Comparison of ENCODE assay signal across 1 cellular context in genomic region chr2:10863837-10864236, GRCh38.
TF ChIP-seq lines count a peak whose summit lies in the region.

No MANE protein-coding gene starts in this region.

TF ChIP-seq in GM12878, 131 proteins besides CTCF, POLR2A, EP300 and RAD21 (continued from another document):
- TF ChIP-seq CBFB (IDR thresholded peaks at IDR 0.05; ENCODE audit: low read depth), result 0 out of 2 replicates have a peak, but pooled peaks have one; percentile 62
- TF ChIP-seq MEF2A (IDR thresholded peaks at IDR 0.05; ENCODE audit: insufficient read depth, low read depth, low read length), result peak; percentile 63; the same call in 1 of the 2 replicates
- TF ChIP-seq TBL1XR1 (IDR thresholded peaks at IDR 0.05; ENCODE audit: low read depth, low read length), result peak; percentile 75
- TF ChIP-seq IKZF1 (conservative IDR thresholded peaks at IDR 0.05), result peak; percentile 56; the same call in 1 of the 2 replicates
- TF ChIP-seq, protein P1, sequence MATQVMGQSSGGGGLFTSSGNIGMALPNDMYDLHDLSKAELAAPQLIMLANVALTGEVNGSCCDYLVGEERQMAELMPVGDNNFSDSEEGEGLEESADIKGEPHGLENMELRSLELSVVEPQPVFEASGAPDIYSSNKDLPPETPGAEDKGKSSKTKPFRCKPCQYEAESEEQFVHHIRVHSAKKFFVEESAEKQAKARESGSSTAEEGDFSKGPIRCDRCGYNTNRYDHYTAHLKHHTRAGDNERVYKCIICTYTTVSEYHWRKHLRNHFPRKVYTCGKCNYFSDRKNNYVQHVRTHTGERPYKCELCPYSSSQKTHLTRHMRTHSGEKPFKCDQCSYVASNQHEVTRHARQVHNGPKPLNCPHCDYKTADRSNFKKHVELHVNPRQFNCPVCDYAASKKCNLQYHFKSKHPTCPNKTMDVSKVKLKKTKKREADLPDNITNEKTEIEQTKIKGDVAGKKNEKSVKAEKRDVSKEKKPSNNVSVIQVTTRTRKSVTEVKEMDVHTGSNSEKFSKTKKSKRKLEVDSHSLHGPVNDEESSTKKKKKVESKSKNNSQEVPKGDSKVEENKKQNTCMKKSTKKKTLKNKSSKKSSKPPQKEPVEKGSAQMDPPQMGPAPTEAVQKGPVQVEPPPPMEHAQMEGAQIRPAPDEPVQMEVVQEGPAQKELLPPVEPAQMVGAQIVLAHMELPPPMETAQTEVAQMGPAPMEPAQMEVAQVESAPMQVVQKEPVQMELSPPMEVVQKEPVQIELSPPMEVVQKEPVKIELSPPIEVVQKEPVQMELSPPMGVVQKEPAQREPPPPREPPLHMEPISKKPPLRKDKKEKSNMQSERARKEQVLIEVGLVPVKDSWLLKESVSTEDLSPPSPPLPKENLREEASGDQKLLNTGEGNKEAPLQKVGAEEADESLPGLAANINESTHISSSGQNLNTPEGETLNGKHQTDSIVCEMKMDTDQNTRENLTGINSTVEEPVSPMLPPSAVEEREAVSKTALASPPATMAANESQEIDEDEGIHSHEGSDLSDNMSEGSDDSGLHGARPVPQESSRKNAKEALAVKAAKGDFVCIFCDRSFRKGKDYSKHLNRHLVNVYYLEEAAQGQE (IDR thresholded peaks at IDR 0.05; ENCODE audit: low read depth, low read length), result no peak
- peak; percentile 83 for TF ChIP-seq SPI1 (IDR thresholded peaks at IDR 0.05; ENCODE audit: borderline replicate concordance, insufficient read depth, low read depth, low read length)
- TF ChIP-seq, protein P2, sequence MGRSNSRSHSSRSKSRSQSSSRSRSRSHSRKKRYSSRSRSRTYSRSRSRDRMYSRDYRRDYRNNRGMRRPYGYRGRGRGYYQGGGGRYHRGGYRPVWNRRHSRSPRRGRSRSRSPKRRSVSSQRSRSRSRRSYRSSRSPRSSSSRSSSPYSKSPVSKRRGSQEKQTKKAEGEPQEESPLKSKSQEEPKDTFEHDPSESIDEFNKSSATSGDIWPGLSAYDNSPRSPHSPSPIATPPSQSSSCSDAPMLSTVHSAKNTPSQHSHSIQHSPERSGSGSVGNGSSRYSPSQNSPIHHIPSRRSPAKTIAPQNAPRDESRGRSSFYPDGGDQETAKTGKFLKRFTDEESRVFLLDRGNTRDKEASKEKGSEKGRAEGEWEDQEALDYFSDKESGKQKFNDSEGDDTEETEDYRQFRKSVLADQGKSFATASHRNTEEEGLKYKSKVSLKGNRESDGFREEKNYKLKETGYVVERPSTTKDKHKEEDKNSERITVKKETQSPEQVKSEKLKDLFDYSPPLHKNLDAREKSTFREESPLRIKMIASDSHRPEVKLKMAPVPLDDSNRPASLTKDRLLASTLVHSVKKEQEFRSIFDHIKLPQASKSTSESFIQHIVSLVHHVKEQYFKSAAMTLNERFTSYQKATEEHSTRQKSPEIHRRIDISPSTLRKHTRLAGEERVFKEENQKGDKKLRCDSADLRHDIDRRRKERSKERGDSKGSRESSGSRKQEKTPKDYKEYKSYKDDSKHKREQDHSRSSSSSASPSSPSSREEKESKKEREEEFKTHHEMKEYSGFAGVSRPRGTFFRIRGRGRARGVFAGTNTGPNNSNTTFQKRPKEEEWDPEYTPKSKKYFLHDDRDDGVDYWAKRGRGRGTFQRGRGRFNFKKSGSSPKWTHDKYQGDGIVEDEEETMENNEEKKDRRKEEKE (IDR thresholded peaks at IDR 0.05), result no peak
- TF ChIP-seq, protein P3, sequence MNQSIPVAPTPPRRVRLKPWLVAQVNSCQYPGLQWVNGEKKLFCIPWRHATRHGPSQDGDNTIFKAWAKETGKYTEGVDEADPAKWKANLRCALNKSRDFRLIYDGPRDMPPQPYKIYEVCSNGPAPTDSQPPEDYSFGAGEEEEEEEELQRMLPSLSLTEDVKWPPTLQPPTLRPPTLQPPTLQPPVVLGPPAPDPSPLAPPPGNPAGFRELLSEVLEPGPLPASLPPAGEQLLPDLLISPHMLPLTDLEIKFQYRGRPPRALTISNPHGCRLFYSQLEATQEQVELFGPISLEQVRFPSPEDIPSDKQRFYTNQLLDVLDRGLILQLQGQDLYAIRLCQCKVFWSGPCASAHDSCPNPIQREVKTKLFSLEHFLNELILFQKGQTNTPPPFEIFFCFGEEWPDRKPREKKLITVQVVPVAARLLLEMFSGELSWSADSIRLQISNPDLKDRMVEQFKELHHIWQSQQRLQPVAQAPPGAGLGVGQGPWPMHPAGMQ (IDR thresholded peaks at IDR 0.05; ENCODE audit: borderline replicate concordance), result no peak
- TF ChIP-seq NR2F1 (conservative IDR thresholded peaks at IDR 0.05), result 0 out of 2 replicates have a peak, but pooled peaks have one; percentile 40
- no peak for TF ChIP-seq STAT1 (conservative IDR thresholded peaks at IDR 0.05)
- TF ChIP-seq SIN3A (IDR thresholded peaks at IDR 0.05; ENCODE audit: low read depth, low read length), result no peak
- 0 out of 2 replicates have a peak, but pooled peaks have one; percentile 56 for TF ChIP-seq BCL11A (IDR thresholded peaks at IDR 0.05; ENCODE audit: low read depth, low read length)
- TF ChIP-seq IKZF2 (IDR thresholded peaks at IDR 0.05), result peak; percentile 49 to 61; a peak in 3 of 4 replicates
- TF ChIP-seq POU2F2 (IDR thresholded peaks at IDR 0.05; ENCODE audit: borderline replicate concordance, low read depth, low read length), result peak; percentile 85; the same call in 1 of the 3 replicates
- peak; percentile 91 for TF ChIP-seq ZNF384 (IDR thresholded peaks at IDR 0.05; ENCODE audit: borderline replicate concordance, low read depth, low read length)
- peak; percentile 59 for TF ChIP-seq MTA2 (IDR thresholded peaks at IDR 0.05; ENCODE audit: low read depth)
- TF ChIP-seq, protein P4, sequence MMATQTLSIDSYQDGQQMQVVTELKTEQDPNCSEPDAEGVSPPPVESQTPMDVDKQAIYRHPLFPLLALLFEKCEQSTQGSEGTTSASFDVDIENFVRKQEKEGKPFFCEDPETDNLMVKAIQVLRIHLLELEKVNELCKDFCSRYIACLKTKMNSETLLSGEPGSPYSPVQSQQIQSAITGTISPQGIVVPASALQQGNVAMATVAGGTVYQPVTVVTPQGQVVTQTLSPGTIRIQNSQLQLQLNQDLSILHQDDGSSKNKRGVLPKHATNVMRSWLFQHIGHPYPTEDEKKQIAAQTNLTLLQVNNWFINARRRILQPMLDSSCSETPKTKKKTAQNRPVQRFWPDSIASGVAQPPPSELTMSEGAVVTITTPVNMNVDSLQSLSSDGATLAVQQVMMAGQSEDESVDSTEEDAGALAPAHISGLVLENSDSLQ (IDR thresholded peaks at IDR 0.05), result no peak; the same call in 1 of the 2 replicates
- no peak for TF ChIP-seq MYC (IDR thresholded peaks at IDR 0.05; ENCODE audit: insufficient read depth, insufficient read length, insufficient replicate concordance, low read length, severe bottlenecking)
- TF ChIP-seq, protein P5, sequence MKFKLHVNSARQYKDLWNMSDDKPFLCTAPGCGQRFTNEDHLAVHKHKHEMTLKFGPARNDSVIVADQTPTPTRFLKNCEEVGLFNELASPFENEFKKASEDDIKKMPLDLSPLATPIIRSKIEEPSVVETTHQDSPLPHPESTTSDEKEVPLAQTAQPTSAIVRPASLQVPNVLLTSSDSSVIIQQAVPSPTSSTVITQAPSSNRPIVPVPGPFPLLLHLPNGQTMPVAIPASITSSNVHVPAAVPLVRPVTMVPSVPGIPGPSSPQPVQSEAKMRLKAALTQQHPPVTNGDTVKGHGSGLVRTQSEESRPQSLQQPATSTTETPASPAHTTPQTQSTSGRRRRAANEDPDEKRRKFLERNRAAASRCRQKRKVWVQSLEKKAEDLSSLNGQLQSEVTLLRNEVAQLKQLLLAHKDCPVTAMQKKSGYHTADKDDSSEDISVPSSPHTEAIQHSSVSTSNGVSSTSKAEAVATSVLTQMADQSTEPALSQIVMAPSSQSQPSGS (IDR thresholded peaks at IDR 0.05; ENCODE audit: low read length), result peak; percentile 62; the same call in 1 of the 2 replicates
- TF ChIP-seq POLR2AphosphoS2 (IDR thresholded peaks at IDR 0.05; ENCODE audit: low read depth, low read length), result no peak
- TF ChIP-seq MEF2B (IDR thresholded peaks at IDR 0.05; ENCODE audit: partially characterized antibody, poor library complexity, severe bottlenecking), result peak; percentile 27
- 0 out of 2 replicates have a peak, but pooled peaks have one; percentile 50 for TF ChIP-seq SMARCA5 (IDR thresholded peaks at IDR 0.05)
- peak; percentile 38; the same call in 1 of the 2 replicates for TF ChIP-seq CREB1 (IDR thresholded peaks at IDR 0.05; ENCODE audit: low read depth)
- peak; percentile 86 for TF ChIP-seq NBN (IDR thresholded peaks at IDR 0.05)
- TF ChIP-seq, protein P6, sequence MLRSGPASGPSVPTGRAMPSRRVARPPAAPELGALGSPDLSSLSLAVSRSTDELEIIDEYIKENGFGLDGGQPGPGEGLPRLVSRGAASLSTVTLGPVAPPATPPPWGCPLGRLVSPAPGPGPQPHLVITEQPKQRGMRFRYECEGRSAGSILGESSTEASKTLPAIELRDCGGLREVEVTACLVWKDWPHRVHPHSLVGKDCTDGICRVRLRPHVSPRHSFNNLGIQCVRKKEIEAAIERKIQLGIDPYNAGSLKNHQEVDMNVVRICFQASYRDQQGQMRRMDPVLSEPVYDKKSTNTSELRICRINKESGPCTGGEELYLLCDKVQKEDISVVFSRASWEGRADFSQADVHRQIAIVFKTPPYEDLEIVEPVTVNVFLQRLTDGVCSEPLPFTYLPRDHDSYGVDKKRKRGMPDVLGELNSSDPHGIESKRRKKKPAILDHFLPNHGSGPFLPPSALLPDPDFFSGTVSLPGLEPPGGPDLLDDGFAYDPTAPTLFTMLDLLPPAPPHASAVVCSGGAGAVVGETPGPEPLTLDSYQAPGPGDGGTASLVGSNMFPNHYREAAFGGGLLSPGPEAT (IDR thresholded peaks at IDR 0.05; ENCODE audit: low read depth), result peak; percentile 35; the same call in 1 of the 2 replicates
- TF ChIP-seq IRF4 (IDR thresholded peaks at IDR 0.05; ENCODE audit: low read depth, low read length), result peak; percentile 67; the same call in 1 of the 2 replicates
- TF ChIP-seq CBX5 (IDR thresholded peaks at IDR 0.05; ENCODE audit: low read depth), result 0 out of 2 replicates have a peak, but pooled peaks have one; percentile 28
- TF ChIP-seq RUNX3 (IDR thresholded peaks at IDR 0.05; ENCODE audit: low read length), result peak; percentile 96
- peak; percentile 66 for TF ChIP-seq CREM (IDR thresholded peaks at IDR 0.05; ENCODE audit: low read depth)
- TF ChIP-seq DPF2 (IDR thresholded peaks at IDR 0.05), result peak; percentile 67; the same call in 1 of the 2 replicates
- TF ChIP-seq PAX5 (IDR thresholded peaks at IDR 0.05; ENCODE audit: borderline replicate concordance, low read depth, low read length), result peak; percentile 71; the same call in 1 of the 2 replicates
- TF ChIP-seq BMI1 (IDR thresholded peaks at IDR 0.05; ENCODE audit: borderline replicate concordance), result peak; percentile 55; the same call in 1 of the 2 replicates
- peak; percentile 37 to 47; a peak in 2 of 4 replicates for TF ChIP-seq BHLHE40 (IDR thresholded peaks at IDR 0.05; ENCODE audit: borderline replicate concordance in 1 of 2, low read depth in 2 of 2, low read length in 1 of 2)
- no peak for TF ChIP-seq NR2C2 (IDR thresholded peaks at IDR 0.05; ENCODE audit: borderline replicate concordance, control insufficient read depth, insufficient read length, low read depth)
- TF ChIP-seq, protein P7, sequence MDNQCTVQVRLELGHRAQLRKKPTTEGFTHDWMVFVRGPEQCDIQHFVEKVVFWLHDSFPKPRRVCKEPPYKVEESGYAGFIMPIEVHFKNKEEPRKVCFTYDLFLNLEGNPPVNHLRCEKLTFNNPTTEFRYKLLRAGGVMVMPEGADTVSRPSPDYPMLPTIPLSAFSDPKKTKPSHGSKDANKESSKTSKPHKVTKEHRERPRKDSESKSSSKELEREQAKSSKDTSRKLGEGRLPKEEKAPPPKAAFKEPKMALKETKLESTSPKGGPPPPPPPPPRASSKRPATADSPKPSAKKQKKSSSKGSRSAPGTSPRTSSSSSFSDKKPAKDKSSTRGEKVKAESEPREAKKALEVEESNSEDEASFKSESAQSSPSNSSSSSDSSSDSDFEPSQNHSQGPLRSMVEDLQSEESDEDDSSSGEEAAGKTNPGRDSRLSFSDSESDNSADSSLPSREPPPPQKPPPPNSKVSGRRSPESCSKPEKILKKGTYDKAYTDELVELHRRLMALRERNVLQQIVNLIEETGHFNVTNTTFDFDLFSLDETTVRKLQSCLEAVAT (IDR thresholded peaks at IDR 0.05), result peak; percentile 78
- TF ChIP-seq SMC3 (IDR thresholded peaks at IDR 0.05; ENCODE audit: borderline replicate concordance, low read length), result 0 out of 2 replicates have a peak, but pooled peaks have one; percentile 10
- TF ChIP-seq ATF7 (IDR thresholded peaks at IDR 0.05; ENCODE audit: low read depth), result peak; percentile 78
- TF ChIP-seq TCF3 (IDR thresholded peaks at IDR 0.05; ENCODE audit: borderline replicate concordance, insufficient read depth, low read depth, low read length), result peak; percentile 36; the same call in 1 of the 2 replicates
- TF ChIP-seq GABPA (IDR thresholded peaks at IDR 0.05; ENCODE audit: low read depth), result no peak
- TF ChIP-seq NKRF (conservative IDR thresholded peaks at IDR 0.05), result no peak
